Comparison of ENCODE assay signal across 1 cellular context in genomic region chr12:59929091-59929490, GRCh38.
TF ChIP-seq lines count a peak whose summit lies in the region.

No MANE protein-coding gene starts in this region.

TF ChIP-seq in A549, 52 proteins besides CTCF, POLR2A, EP300 and RAD21 (continued from another document):
- no peak for TF ChIP-seq HMGXB4 (CRISPR knock-in tag; IDR thresholded peaks at IDR 0.05; ENCODE audit: borderline replicate concordance)
- TF ChIP-seq REST (IDR thresholded peaks at IDR 0.05): no peak
- no peak for TF ChIP-seq JUNB (IDR thresholded peaks at IDR 0.05)
